In the genomic region with DNA sequence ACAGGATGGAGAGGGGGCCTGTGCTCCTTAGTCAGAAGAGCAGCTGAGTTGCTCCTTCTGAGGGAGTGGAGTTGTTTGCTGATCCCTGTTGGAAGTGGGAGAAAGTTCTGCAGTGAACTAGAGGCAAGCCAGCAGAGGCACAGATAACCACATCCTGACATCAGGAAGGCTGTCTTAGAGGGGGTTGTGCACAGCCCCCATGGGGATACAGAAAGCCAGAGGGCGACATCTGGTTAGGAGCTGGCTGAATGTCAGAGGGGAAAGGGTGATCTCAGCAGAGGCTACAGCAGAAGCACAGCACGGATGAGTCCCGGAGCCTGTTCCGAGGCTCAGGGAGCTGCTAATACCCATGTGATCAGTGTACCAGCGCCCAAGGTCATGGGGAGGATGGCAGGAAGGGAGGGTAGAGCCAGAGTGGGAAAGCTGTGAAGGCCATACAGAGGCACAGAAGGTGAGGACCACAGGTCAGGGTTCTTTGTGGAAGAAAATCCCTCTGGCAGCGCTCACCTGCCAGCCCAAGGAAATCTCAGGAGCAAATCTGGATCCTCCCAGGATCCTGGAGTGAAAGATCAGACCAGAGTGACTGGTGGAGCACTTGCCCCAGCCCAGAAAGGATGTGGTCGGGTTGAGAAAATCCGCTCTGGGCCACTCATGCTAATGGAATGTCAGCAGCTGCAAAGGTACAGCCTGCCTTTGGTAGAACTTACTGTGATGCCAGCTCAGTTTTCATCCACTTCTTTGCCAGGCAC, we compare ENCODE assay signal across 8 cellular contexts.
A peak's percentile ranks its signal among the peaks of the same experiment; 100 is the strongest.
DNase-seq lines count a peak whose midpoint lies in the region; ATAC-seq, FAIRE-seq and TF ChIP-seq lines count a peak whose summit lies in the region.

No MANE protein-coding gene starts in this region.

- DNase-seq in H54 (ENCODE audit: insufficient read length, low spot score) (peak; percentile 99), SJCRH30 (peak; percentile 97 to 99), fibroblast of pulmonary artery (ENCODE audit: low read depth) (peak; percentile 91), osteocyte (ENCODE audit: extremely low spot score, unreplicated experiment) (no peak)
- no peak for DNase-seq in stimulated activated CD4-positive, alpha-beta T cell treated with anti-CD3 and anti-CD28 coated beads, Interleukin-1b, Interleukin-23, amount 100 ng/mL, for 48 hours

- no peaks in the 10 kb centered on the region for H3K9me3 Mint-ChIP-seq in osteocyte (ENCODE audit: unreplicated experiment)

- peaks cover 16% of the 10 kb centered on the region for H3K36me3 Mint-ChIP-seq in osteocyte (ENCODE audit: unreplicated experiment)

- H3K4me3 ChIP-seq in SJCRH30 = peak overlapping the region; percentile 4
- H3K4me3 ChIP-seq in fibroblast of pulmonary artery (replicated peaks; ENCODE audit: low read depth, low read length) = peak overlapping the region; percentile 4

- H3K27ac Mint-ChIP-seq in osteocyte (ENCODE audit: unreplicated experiment) = peak overlapping the region; percentile 95

- no peaks in the 10 kb centered on the region for H3K27me3 Mint-ChIP-seq in osteocyte (ENCODE audit: unreplicated experiment)

- peak; percentile 76 for FAIRE-seq in H54 (lab: Jason Lieb, UNC)

- H3K9me3 ChIP-seq in SJCRH30 (replicated peaks) = no peaks in the 10 kb centered on the region

- H3K4me1 ChIP-seq in SJCRH30 = peaks cover 50% of the 10 kb centered on the region

- peaks cover 39% of the 10 kb centered on the region for H3K4me1 Mint-ChIP-seq in osteocyte (ENCODE audit: unreplicated experiment)

- no peak for ATAC-seq in GM18519 (IDR thresholded peaks at IDR 0.05; ENCODE audit: low FRiP score, unreplicated experiment)
- no peak for ATAC-seq in HG03159 (IDR thresholded peaks at IDR 0.05; ENCODE audit: unreplicated experiment)
- no peak for ATAC-seq in GM21825 (IDR thresholded peaks at IDR 0.05; ENCODE audit: unreplicated experiment)

- no peaks in the 10 kb centered on the region for H3K27me3 ChIP-seq in SJCRH30

- peak; percentile 22; the same call in 1 of the 2 replicates for TF ChIP-seq POLR2A in H54 (IDR thresholded peaks at IDR 0.05; ENCODE audit: low read depth, low read length)

- no peak for TF ChIP-seq CTCF in fibroblast of pulmonary artery (IDR thresholded peaks at IDR 0.05; ENCODE audit: low read length, missing control alignments)
- no peak for TF ChIP-seq CTCF in osteocyte (IDR thresholded peaks at IDR 0.05)

- no peak overlapping the region for H3K4me3 Mint-ChIP-seq in osteocyte (ENCODE audit: unreplicated experiment)

- H3K36me3 ChIP-seq in SJCRH30 = no peaks in the 10 kb centered on the region

- peak overlapping the region; percentile 97 for H3K27ac ChIP-seq in SJCRH30

Comparison
In these comparisons a context has a peak if more than half of its experiments do, and no peak if none do; other contexts are left out.
1. DNase-seq: peak in H54 (single experiment), SJCRH30 (2 of 2) and fibroblast of pulmonary artery (single experiment); none in osteocyte (single experiment) and stimulated activated CD4-positive, alpha-beta T cell treated with anti-CD3 and anti-CD28 coated beads, Interleukin-1b, Interleukin-23, amount 100 ng/mL, for 48 hours (single experiment).